16 cellular contexts compared by ENCODE assay signal in the genomic region with DNA sequence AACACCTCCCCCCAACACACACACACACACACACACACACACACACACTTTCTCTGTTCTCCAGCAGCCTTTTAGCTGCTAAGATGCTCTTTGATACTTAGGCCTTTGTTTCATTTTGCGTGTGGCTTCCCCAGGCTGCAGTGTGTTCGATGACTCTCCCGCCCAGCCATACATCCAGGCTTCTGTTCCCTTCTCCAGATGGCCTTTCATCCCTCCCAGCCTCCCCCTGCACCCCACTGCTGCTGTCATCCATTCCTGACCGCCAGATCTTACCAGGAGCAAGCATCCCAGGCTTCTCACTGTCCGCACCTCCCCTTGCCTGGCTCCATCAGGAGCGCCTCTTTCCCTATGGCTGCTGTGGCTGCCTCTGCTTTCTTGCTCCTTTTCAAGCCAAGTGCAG.
DNase-seq lines count a peak whose midpoint lies in the region; ATAC-seq and TF ChIP-seq lines count a peak whose summit lies in the region.
"Had no signal": no experiment of that assay in that cellular context is flagged by ENCODE, and none has a peak within 500 bp of the region (broad histone marks: within the 10 kb centered on the region; RNA-seq: fewer than 3 reads in every experiment).

No MANE protein-coding gene starts in this region.

- H2AK5ac ChIP-seq in trophoblast cell (ENCODE audit: low read length) = peak overlapping the region; percentile 11

- peaks cover 93% of the 10 kb centered on the region for H3K4me1 Mint-ChIP-seq in CD14-positive monocyte

- DNase-seq in CD14-positive monocyte (ENCODE audit: low spot score) = no peak
- DNase-seq in Karpas-422 = no peak
- no peak for DNase-seq in esophagus squamous epithelium (lab: John Stamatoyannopoulos, UW)
- DNase-seq in trophoblast cell = no peak
- DNase-seq in gastrocnemius medialis = no peak
- no peak for DNase-seq in glomerular visceral epithelial cell (ENCODE audit: extremely low spot score)
- DNase-seq in DMS53 (lab: John Stamatoyannopoulos, UW) = no peak
- DNase-seq: activated gamma-delta T cell treated with Interleukin-2 at 50 U/mL for 16 hours; CD4-positive, alpha-beta T cell; MG63; NCI-H2081; SHP77 treated with DMSO at 0.1 percent for 48 hours; stimulated activated CD4-positive, alpha-beta T cell treated with anti-CD3 and anti-CD28 coated beads, Interleukin-2, amount 100 ng/mL, for 24 hours; transverse colon had no signal

- TF ChIP-seq POLR2A in esophagus squamous epithelium (IDR thresholded peaks at IDR 0.05) (no peak), gastrocnemius medialis (IDR thresholded peaks at IDR 0.05) (no peak)

- H2BK12ac ChIP-seq in trophoblast cell (ENCODE audit: low read length) = no peak overlapping the region

- no peak overlapping the region for H3K4ac ChIP-seq in trophoblast cell (ENCODE audit: low read depth, low read length)

- WGBS in esophagus squamous epithelium, 2 donors = 84 to 97% methylated on average over 6 of the region's 6 CpGs
- no CpG with 5 or more reads among the region's 6 CpGs for WGBS in trophoblast cell (ENCODE audit: extremely low coverage, insufficient coverage, insufficient read length)

- H3K4me3 Mint-ChIP-seq in CD14-positive monocyte = no peak overlapping the region
- H3K4me3 Mint-ChIP-seq: CD4-positive, alpha-beta T cell had no signal

- no peak for TF ChIP-seq CTCF in CD14-positive monocyte (IDR thresholded peaks at IDR 0.05)
- no peak for TF ChIP-seq CTCF in esophagus squamous epithelium (IDR thresholded peaks at IDR 0.05)
- TF ChIP-seq CTCF in gastrocnemius medialis (IDR thresholded peaks at IDR 0.05 in 4 of 5, conservative IDR thresholded peaks at IDR 0.05 in 1 of 5) = no peak

- H3K27me3 Mint-ChIP-seq in CD14-positive monocyte (ENCODE audit: low read depth in 3 of 3) = peaks cover 0 to 5% (median 0%) of the 10 kb centered on the region in 3 donors
- H3K27me3 Mint-ChIP-seq: CD4-positive, alpha-beta T cell had no signal

- H4K91ac ChIP-seq in trophoblast cell (ENCODE audit: low read depth, low read length) = no peak overlapping the region

- peak overlapping the region; percentile 2 for H3K18ac ChIP-seq in trophoblast cell (ENCODE audit: low read length)

- H3K9me2 ChIP-seq in Karpas-422 (replicated peaks; ENCODE audit: insufficient read depth, low read length) = no peaks in the 10 kb centered on the region

- H3K36me3 ChIP-seq in Karpas-422 (ENCODE audit: insufficient read depth, low read length) (no peaks in the 10 kb centered on the region), esophagus squamous epithelium (peaks cover 0 to 60% (median 0%) of the 10 kb centered on the region in 3 donors), trophoblast cell (ENCODE audit: control insufficient read depth in 1 of 2, insufficient read depth in 2 of 2, low read length in 2 of 2) (peaks cover 50 to 51% of the 10 kb centered on the region in 2 experiments), gastrocnemius medialis (no peaks in the 10 kb centered on the region)
- H3K36me3 ChIP-seq: transverse colon had no signal

- H3K9me3 Mint-ChIP-seq in CD14-positive monocyte = peaks cover 0 to 2% (median 0%) of the 10 kb centered on the region in 7 donors
- H3K9me3 Mint-ChIP-seq: CD4-positive, alpha-beta T cell had no signal

- no peak overlapping the region for H4K12ac ChIP-seq in trophoblast cell (ENCODE audit: low read depth, low read length)

- ATAC-seq in HG03354 (IDR thresholded peaks at IDR 0.05; ENCODE audit: poor library complexity, severe bottlenecking, unreplicated experiment) = no peak
- no peak for ATAC-seq in gastrocnemius medialis
- ATAC-seq: GM12878 had no signal

- H3K79me2 ChIP-seq in Karpas-422 (ENCODE audit: low read length) (peaks cover 100% of the 10 kb centered on the region), trophoblast cell (ENCODE audit: control insufficient read depth, insufficient read depth, low read length, poor library complexity) (peaks cover 6% of the 10 kb centered on the region)

- no peak overlapping the region for H4K8ac ChIP-seq in trophoblast cell (ENCODE audit: low read depth, low read length)

- peak overlapping the region; percentile 71 for H3K9ac ChIP-seq in Karpas-422 (ENCODE audit: low read length)
- no peak overlapping the region for H3K9ac ChIP-seq in trophoblast cell (ENCODE audit: low read length)

- H3K36me3 Mint-ChIP-seq in CD14-positive monocyte = peaks cover 54 to 64% of the 10 kb centered on the region in 2 donors

- intact Hi-C loops in CD14-positive monocyte (cut with micrococcal nuclease) = loop anchor here in 1 of 2 donors (2.0 to 10.0 kb wide), 2 partner anchors 13 to 515 kb away; no protein-coding TSS in a partner anchor
- intact Hi-C loops in esophagus squamous epithelium (cut with DNase I) = no loop called here
- intact Hi-C loops in gastrocnemius medialis (cut with DNase I; ENCODE audit: low total_unique reads) = loop anchor here (5.0 kb wide), 1 partner anchor 128 kb away; no protein-coding TSS in a partner anchor

- H2AFZ ChIP-seq in Karpas-422 (ENCODE audit: low read length) = no peak overlapping the region
- H2AFZ ChIP-seq in trophoblast cell (ENCODE audit: insufficient read depth, low read length, poor library complexity) = no peak overlapping the region

- H3K79me1 ChIP-seq in trophoblast cell (ENCODE audit: low read length) = peaks cover 28% of the 10 kb centered on the region

- peak overlapping the region; percentile 32; the same call in 1 of the 2 replicates for H3K4me3 ChIP-seq in Karpas-422 (ENCODE audit: low read length)
- H3K4me3 ChIP-seq in esophagus squamous epithelium = no peak overlapping the region
- no peak overlapping the region for H3K4me3 ChIP-seq in trophoblast cell (ENCODE audit: low read depth, low read length)
- H3K4me3 ChIP-seq in gastrocnemius medialis = no peak overlapping the region
- H3K4me3 ChIP-seq: GM12878, MG63, transverse colon had no signal

- H3K4me2 ChIP-seq in Karpas-422 (ENCODE audit: low read depth, low read length, poor library complexity, severe bottlenecking) (peak overlapping the region; percentile 63), trophoblast cell (ENCODE audit: low read length) (no peak overlapping the region)

- H3K9me3 ChIP-seq in Karpas-422 (ENCODE audit: low read length) (no peaks in the 10 kb centered on the region), esophagus squamous epithelium (no peaks in the 10 kb centered on the region), trophoblast cell (ENCODE audit: insufficient read depth, low read depth, low read length) (peaks cover 2% of the 10 kb centered on the region), gastrocnemius medialis (no peaks in the 10 kb centered on the region)
- H3K9me3 ChIP-seq: MG63, transverse colon had no signal

- H4K20me1 ChIP-seq in Karpas-422 (ENCODE audit: insufficient read depth, low read depth, low read length) = peaks cover 41% of the 10 kb centered on the region

- H3K27ac ChIP-seq in Karpas-422 (ENCODE audit: low read length) = peak overlapping the region; percentile 96
- H3K27ac ChIP-seq in esophagus squamous epithelium = peak overlapping the region in 3 of 4 donors; percentile 36 to 62 (median 57)
- no peak overlapping the region for H3K27ac ChIP-seq in trophoblast cell (ENCODE audit: low read depth, low read length)
- no peak overlapping the region for H3K27ac ChIP-seq in gastrocnemius medialis

- H3K27me3 ChIP-seq in Karpas-422 (ENCODE audit: low read length) = no peaks in the 10 kb centered on the region
- H3K27me3 ChIP-seq in esophagus squamous epithelium = no peaks in the 10 kb centered on the region
- H3K27me3 ChIP-seq in trophoblast cell (ENCODE audit: insufficient read depth, low read length) = no peaks in the 10 kb centered on the region
- H3K27me3 ChIP-seq in gastrocnemius medialis = no peaks in the 10 kb centered on the region
- H3K27me3 ChIP-seq: MG63, transverse colon had no signal

- no peak overlapping the region for H3K23ac ChIP-seq in trophoblast cell (ENCODE audit: low read length)

- peak overlapping the region; percentile 24 to 99 (median 72) for H3K27ac Mint-ChIP-seq in CD14-positive monocyte
- H3K27ac Mint-ChIP-seq: CD4-positive, alpha-beta T cell had no signal

- no peak overlapping the region for H2BK120ac ChIP-seq in trophoblast cell (ENCODE audit: insufficient read depth, low read length, poor library complexity)

- H3K4me1 ChIP-seq in Karpas-422 (ENCODE audit: low read length) (peaks cover 88% of the 10 kb centered on the region), esophagus squamous epithelium (peaks cover 49 to 100% (median 78%) of the 10 kb centered on the region in 3 donors), trophoblast cell (ENCODE audit: control insufficient read depth in 1 of 2, insufficient read depth in 2 of 2, low read length in 2 of 2) (peaks cover 62 to 67% of the 10 kb centered on the region in 2 experiments), gastrocnemius medialis (peaks cover 48 to 69% of the 10 kb centered on the region in 2 donors)

- no peak overlapping the region for H3K14ac ChIP-seq in trophoblast cell (ENCODE audit: low read length)

- no peak overlapping the region for H2BK5ac ChIP-seq in trophoblast cell (ENCODE audit: low read depth, low read length, poor library complexity)

- in situ Hi-C loops in gastrocnemius medialis (cut with MboI; ENCODE audit: low sequenced_read_pairs in 4 of 4) = no loop called here

Comparison
In these comparisons a context has a peak if more than half of its experiments do, and no peak if none do; other contexts are left out.
1. H3K27ac ChIP-seq: peak in Karpas-422 (single experiment) and esophagus squamous epithelium (3 of 4); none in trophoblast cell (single experiment) and gastrocnemius medialis (0 of 4).